In genomic region chr15:48796930-48797329, GRCh38 we compare ENCODE assay signal across 10 cellular contexts. TPM values are rescaled to one million over a fixed set of nuclear protein-coding genes. Genes with fewer than 3 reads are reported as not detected.
DNase-seq lines count a peak whose midpoint lies in the region; ATAC-seq, FAIRE-seq and TF ChIP-seq lines count a peak whose summit lies in the region.
"Had no signal": no experiment of that assay in that cellular context is flagged by ENCODE, and none has a peak within 500 bp of the region (broad histone marks: within the 10 kb centered on the region; RNA-seq: fewer than 3 reads in every experiment).

No MANE protein-coding gene starts in this region.

- no peak overlapping the region for H3K27ac ChIP-seq in effector memory CD4-positive, alpha-beta T cell (ENCODE audit: insufficient read depth, low read length, poor library complexity, severe bottlenecking)
- H3K27ac ChIP-seq: 22Rv1 had no signal

- peaks cover 8% of the 10 kb centered on the region for H3K36me3 Mint-ChIP-seq in osteocyte (ENCODE audit: unreplicated experiment)

- ATAC-seq in HG02981 (IDR thresholded peaks at IDR 0.05; ENCODE audit: unreplicated experiment) = peak; percentile 56

- H3K4me1 ChIP-seq in effector memory CD4-positive, alpha-beta T cell (ENCODE audit: control insufficient read depth, insufficient read depth, low read length, poor library complexity, severe bottlenecking) = no peaks in the 10 kb centered on the region
- H3K4me1 ChIP-seq in HAP-1 = peaks cover 27% of the 10 kb centered on the region

- no peak overlapping the region for H3K4me3 Mint-ChIP-seq in osteocyte (ENCODE audit: unreplicated experiment)

- H3K27me3 ChIP-seq in bronchial epithelial cell (ENCODE audit: control insufficient read depth, insufficient read depth, low read length) (no peaks in the 10 kb centered on the region), HAP-1 (ENCODE audit: low read depth) (no peaks in the 10 kb centered on the region)
- H3K27me3 ChIP-seq in effector memory CD4-positive, alpha-beta T cell (replicated peaks; ENCODE audit: control insufficient read depth, insufficient read depth, low read length, poor library complexity, severe bottlenecking) = no peaks in the 10 kb centered on the region

- H3K9me3 Mint-ChIP-seq in osteocyte (ENCODE audit: unreplicated experiment) = no peaks in the 10 kb centered on the region

- H3K4me3 ChIP-seq in bronchial epithelial cell (ENCODE audit: low read depth, low read length) (no peak overlapping the region), HAP-1 (no peak overlapping the region)
- no peak overlapping the region for H3K4me3 ChIP-seq in effector memory CD4-positive, alpha-beta T cell (ENCODE audit: insufficient read depth, low read depth, low read length, poor library complexity, severe bottlenecking)

- no peaks in the 10 kb centered on the region for H3K9me3 ChIP-seq in effector memory CD4-positive, alpha-beta T cell (ENCODE audit: control insufficient read depth, low read length)
- H3K9me3 ChIP-seq in HAP-1 = no peaks in the 10 kb centered on the region

- DNase-seq in DMS53 (lab: John Stamatoyannopoulos, UW) (peak; percentile 2), DMS53 treated with DMSO at 0.1 percent for 48 hours (lab: John Stamatoyannopoulos, UW; ENCODE audit: unreplicated experiment) (no peak), bronchial epithelial cell (ENCODE audit: low read depth) (peak; percentile 88), osteocyte (ENCODE audit: extremely low spot score, unreplicated experiment) (no peak), HAP-1 (ENCODE audit: low spot score in 2 of 2) (no peak)
- no peak for DNase-seq in effector memory CD4-positive, alpha-beta T cell
- no peak for DNase-seq in central memory CD4-positive, alpha-beta T cell
- DNase-seq: NCI-H226 had no signal

- FAIRE-seq in bronchial epithelial cell (lab: Jason Lieb, UNC) = no peak

- H3K4me1 Mint-ChIP-seq in osteocyte (ENCODE audit: unreplicated experiment) = peaks cover 23% of the 10 kb centered on the region

- H3K27ac Mint-ChIP-seq in osteocyte (ENCODE audit: unreplicated experiment) = peak overlapping the region; percentile 27

- no peaks in the 10 kb centered on the region for H3K36me3 ChIP-seq in bronchial epithelial cell (ENCODE audit: control insufficient read depth, insufficient read depth, low read length)
- no peaks in the 10 kb centered on the region for H3K36me3 ChIP-seq in effector memory CD4-positive, alpha-beta T cell (ENCODE audit: control insufficient read depth, insufficient read depth, low read length)
- peaks cover 29% of the 10 kb centered on the region for H3K36me3 ChIP-seq in HAP-1 (replicated peaks)

- TF ChIP-seq CTCF in bronchial epithelial cell (IDR thresholded peaks at IDR 0.05; ENCODE audit: insufficient read depth, low read length, severe bottlenecking) (no peak), osteocyte (IDR thresholded peaks at IDR 0.05) (no peak)

- in situ Hi-C loops in HAP-1 (cut with MboI; ENCODE audit: low sequenced_read_pairs) = no loop called here

- no peaks in the 10 kb centered on the region for H3K27me3 Mint-ChIP-seq in osteocyte (ENCODE audit: unreplicated experiment)

RNA-seq across cellular contexts. Expression of gene CEP152, which starts 13.9 kb away (rescaled TPM):
- 4.5 and 10.1 TPM in 2 replicates for total RNA-seq in bronchial epithelial cell
- total RNA-seq in osteocyte = 5.6 and 6.8 TPM in 2 replicates

Comparison
In these comparisons a context has a peak if more than half of its experiments do, and no peak if none do; other contexts are left out.
1. DNase-seq: peak in DMS53 (single experiment) and bronchial epithelial cell (single experiment); none in DMS53 treated with DMSO at 0.1 percent for 48 hours (single experiment), osteocyte (single experiment), effector memory CD4-positive, alpha-beta T cell (0 of 3), central memory CD4-positive, alpha-beta T cell (single experiment) and HAP-1 (0 of 2).